In genomic region chr2:25119263-25119662, GRCh38 we compare ENCODE assay signal across 30 cellular contexts. TPM values are rescaled to one million over a fixed set of nuclear protein-coding genes. Genes with fewer than 3 reads are reported as not detected.
"Had no signal": no experiment of that assay in that cellular context is flagged by ENCODE, and none has a peak within 500 bp of the region (broad histone marks: within the 10 kb centered on the region; RNA-seq: fewer than 3 reads in every experiment).

No MANE protein-coding gene starts in this region.

- H3K36me3 Mint-ChIP-seq: naive thymus-derived CD4-positive, alpha-beta T cell; natural killer cell; stimulated activated effector memory CD8-positive, alpha-beta T cell treated with anti-CD3 and anti-CD28 coated beads, Interleukin-12 subunit alpha, Interleukin-12 subunit beta, amount 100 ng/mL, for 72 hours; stimulated activated naive B cell treated with anti-CD40 and anti-IgM and Interleukin-4, amounts not matched to agents 10 μg/mL and 1 μg/mL and 100 μg/mL, for 72 hours had no signal

- DNase-seq: naive thymus-derived CD4-positive, alpha-beta T cell; natural killer cell; occipital lobe; ovary; posterior cingulate gyrus; psoas muscle; right cardiac atrium; stimulated activated CD4-positive, alpha-beta T cell treated with anti-CD3 and anti-CD28 coated beads, Interleukin-15, amount 100 ng/mL, for 24 hours; stimulated activated CD4-positive, alpha-beta T cell treated with anti-CD3 and anti-CD28 coated beads, Interleukin-2, amount 100 ng/mL, for 24 hours; stimulated activated CD4-positive, alpha-beta T cell treated with anti-CD3 and anti-CD28 coated beads, Interleukin-2, amount 100 ng/mL, for 48 hours; stimulated activated CD4-positive, alpha-beta T cell treated with anti-CD3 and anti-CD28 coated beads, Interleukin-4, amount 100 ng/mL, for 24 hours; stimulated activated naive B cell treated with anti-CD40 and anti-IgM and Interleukin-4, amounts not matched to agents 10 μg/mL and 1 μg/mL and 100 μg/mL, for 72 hours; stimulated activated naive CD4-positive, alpha-beta T cell treated with Interleukin-2 at 50 U/mL for 16 hours; stomach; thyroid gland; transverse colon; upper lobe of left lung had no signal

- FAIRE-seq: urothelium cell line had no signal

- H2AFZ ChIP-seq: neural progenitor cell, parathyroid adenoma had no signal

- H3K36me3 ChIP-seq: neural progenitor cell, ovary, stomach, thoracic aorta, thyroid gland, transverse colon, upper lobe of left lung, vagina had no signal

- H3K4me3 ChIP-seq: neural progenitor cell, ovary, psoas muscle, skin epidermis, smooth muscle cell, stomach, thoracic aorta, thyroid gland, transverse colon, upper lobe of left lung, vagina had no signal

- H3K4me1 Mint-ChIP-seq: neural progenitor cell had no signal

- H3K27me3 Mint-ChIP-seq: progenitor cell of endocrine pancreas had no signal

- H3K27me3 ChIP-seq: neural progenitor cell, ovary, stomach, thyroid gland, transverse colon, upper lobe of left lung, vagina had no signal

- H3K4me3 Mint-ChIP-seq: naive thymus-derived CD4-positive, alpha-beta T cell; natural killer cell; nephron; neural progenitor cell; stimulated activated effector memory CD8-positive, alpha-beta T cell treated with anti-CD3 and anti-CD28 coated beads, Interleukin-12 subunit alpha, Interleukin-12 subunit beta, amount 100 ng/mL, for 72 hours; stimulated activated naive B cell treated with anti-CD40 and anti-IgM and Interleukin-4, amounts not matched to agents 10 μg/mL and 1 μg/mL and 100 μg/mL, for 72 hours; stimulated activated naive CD8-positive, alpha-beta T cell treated with anti-CD3 and anti-CD28 coated beads, Interleukin-15, Interleukin-2, amounts not matched to agents 100 ng/mL and 50 ng/mL, for 24 hours had no signal

- H3K9me3 Mint-ChIP-seq: naive thymus-derived CD4-positive, alpha-beta T cell; natural killer cell; nephron; neural progenitor cell; stimulated activated effector memory CD8-positive, alpha-beta T cell treated with anti-CD3 and anti-CD28 coated beads, Interleukin-12 subunit alpha, Interleukin-12 subunit beta, amount 100 ng/mL, for 72 hours; stimulated activated naive B cell treated with anti-CD40 and anti-IgM and Interleukin-4, amounts not matched to agents 10 μg/mL and 1 μg/mL and 100 μg/mL, for 72 hours; stimulated activated naive CD8-positive, alpha-beta T cell treated with anti-CD3 and anti-CD28 coated beads, Interleukin-15, Interleukin-2, amounts not matched to agents 100 ng/mL and 50 ng/mL, for 24 hours had no signal

- H3K9ac ChIP-seq: neural progenitor cell, parathyroid adenoma had no signal

- H3K27ac Mint-ChIP-seq: naive thymus-derived CD4-positive, alpha-beta T cell; natural killer cell; nephron; neural progenitor cell; progenitor cell of endocrine pancreas; stimulated activated effector memory CD8-positive, alpha-beta T cell treated with anti-CD3 and anti-CD28 coated beads, Interleukin-12 subunit alpha, Interleukin-12 subunit beta, amount 100 ng/mL, for 72 hours; stimulated activated naive B cell treated with anti-CD40 and anti-IgM and Interleukin-4, amounts not matched to agents 10 μg/mL and 1 μg/mL and 100 μg/mL, for 72 hours; stimulated activated naive CD8-positive, alpha-beta T cell treated with anti-CD3 and anti-CD28 coated beads, Interleukin-15, Interleukin-2, amounts not matched to agents 100 ng/mL and 50 ng/mL, for 24 hours had no signal

- H3K9me3 ChIP-seq: ovary, psoas muscle, stomach, thoracic aorta, thyroid gland, transverse colon, upper lobe of left lung, vagina had no signal

- H3K4me1 ChIP-seq: neural progenitor cell, psoas muscle, stomach, thyroid gland, transverse colon, upper lobe of left lung, vagina had no signal

- H3K79me2 ChIP-seq: parathyroid adenoma had no signal

- ATAC-seq: naive thymus-derived CD4-positive, alpha-beta T cell; natural killer cell; psoas muscle; right cardiac atrium; sciatic nerve; stimulated activated effector memory CD8-positive, alpha-beta T cell treated with anti-CD3 and anti-CD28 coated beads, Interleukin-12 subunit alpha, Interleukin-12 subunit beta, amount 100 ng/mL, for 72 hours; stimulated activated naive B cell treated with anti-CD40 and anti-IgM and Interleukin-4, amounts not matched to agents 10 μg/mL and 1 μg/mL and 100 μg/mL, for 72 hours had no signal

- H3K4me2 ChIP-seq: neural progenitor cell, smooth muscle cell had no signal

- H3K27ac ChIP-seq: neural progenitor cell, ovary, parathyroid adenoma, psoas muscle, skin epidermis, stomach, thoracic aorta, thyroid gland, transverse colon, upper lobe of left lung, vagina had no signal

RNA-seq across cellular contexts. Expression of gene POMC, which starts 49.1 kb away (rescaled TPM):
- total RNA-seq: smooth muscle cell had no signal
- polyA plus RNA-seq: neural cell, smooth muscle cell had no signal
